8 cellular contexts compared by ENCODE assay signal in genomic region chr19:46859637-46860124, GRCh38. TPM values are rescaled to one million over a fixed set of nuclear protein-coding genes. Genes with fewer than 3 reads are reported as not detected.
DNase-seq lines count a peak whose midpoint lies in the region; ATAC-seq and TF ChIP-seq lines count a peak whose summit lies in the region.

No MANE protein-coding gene starts in this region.

- peak overlapping the region; percentile 91 for H3K4me3 ChIP-seq in suprapubic skin

- H3K36me3 Mint-ChIP-seq in activated CD8-positive, alpha-beta memory T cell treated with anti-CD3 and anti-CD28 coated beads, Interleukin-2, amount 10 ng/mL, durations not matched to agents 7 days and 5 days, result no peaks in the 10 kb centered on the region

- H3K27me3 Mint-ChIP-seq in activated CD8-positive, alpha-beta memory T cell treated with anti-CD3 and anti-CD28 coated beads, Interleukin-2, amount 10 ng/mL, durations not matched to agents 7 days and 5 days, result no peaks in the 10 kb centered on the region

- ATAC-seq in activated CD8-positive, alpha-beta memory T cell treated with anti-CD3 and anti-CD28 coated beads, Interleukin-2, amount 10 ng/mL, durations not matched to agents 7 days and 5 days, result no peak
- ATAC-seq in GM18870 (IDR thresholded peaks at IDR 0.05; ENCODE audit: unreplicated experiment), result no peak

- H3K4me1 ChIP-seq in suprapubic skin, result peaks cover 52% of the 10 kb centered on the region

- peak overlapping the region; percentile 88 for H3K27ac Mint-ChIP-seq in activated CD8-positive, alpha-beta memory T cell treated with anti-CD3 and anti-CD28 coated beads, Interleukin-2, amount 10 ng/mL, durations not matched to agents 7 days and 5 days

- H3K36me3 ChIP-seq in suprapubic skin, result no peaks in the 10 kb centered on the region

- H3K27ac ChIP-seq in suprapubic skin, result peak overlapping the region; percentile 98

- TF ChIP-seq CTCF in suprapubic skin (IDR thresholded peaks at IDR 0.05), result no peak

- TF ChIP-seq POLR2A in suprapubic skin (IDR thresholded peaks at IDR 0.05), result no peak

- CTCF ChIA-PET in activated CD8-positive, alpha-beta memory T cell treated with anti-CD3 and anti-CD28 coated beads, Interleukin-2, amount 10 ng/mL, durations not matched to agents 7 days and 5 days (lab: Charles Lee), result interaction anchor here (0.7 to 1.7 kb wide), 6 partner anchors 86 to 1129 kb away, joined by 3 to 7 read pairs (median 3); partner anchors contain the start of gene FBXO46

- H3K4me1 Mint-ChIP-seq in activated CD8-positive, alpha-beta memory T cell treated with anti-CD3 and anti-CD28 coated beads, Interleukin-2, amount 10 ng/mL, durations not matched to agents 7 days and 5 days, result peaks cover 22% of the 10 kb centered on the region

- DNase-seq in activated CD8-positive, alpha-beta memory T cell treated with anti-CD3 and anti-CD28 coated beads, Interleukin-2, amount 10 ng/mL, durations not matched to agents 7 days and 5 days, result no peak
- DNase-seq in activated CD8-positive, alpha-beta memory T cell treated with anti-CD3 and anti-CD28 coated beads for 24 hours, result no peak
- DNase-seq in NCI-H2107 treated with DMSO at 0.1 percent for 48 hours (lab: John Stamatoyannopoulos, UW; ENCODE audit: unreplicated experiment), result peak; percentile 79
- DNase-seq in amniotic stem cell (lab: John Stamatoyannopoulos, UW), result peak; percentile 49
- DNase-seq in iris pigment epithelial cell (ENCODE audit: low read depth), result peak; percentile 76
- peak; percentile 93 to 95 for DNase-seq in suprapubic skin (ENCODE audit: low spot score in 2 of 2)
- DNase-seq in activated effector memory CD4-positive, alpha-beta T cell treated with Interleukin-2 at 50 U/mL for 16 hours, result no peak

- H3K9me3 ChIP-seq in suprapubic skin, result no peaks in the 10 kb centered on the region

- H3K9me3 Mint-ChIP-seq in activated CD8-positive, alpha-beta memory T cell treated with anti-CD3 and anti-CD28 coated beads, Interleukin-2, amount 10 ng/mL, durations not matched to agents 7 days and 5 days (ENCODE audit: low read depth), result no peaks in the 10 kb centered on the region

- no peaks in the 10 kb centered on the region for H3K27me3 ChIP-seq in suprapubic skin

- WGBS in suprapubic skin, result 12% methylated on average over 18 of the region's 18 CpGs

- H3K4me3 Mint-ChIP-seq in activated CD8-positive, alpha-beta memory T cell treated with anti-CD3 and anti-CD28 coated beads, Interleukin-2, amount 10 ng/mL, durations not matched to agents 7 days and 5 days, result peak overlapping the region; percentile 81

- TF ChIP-seq EP300 in suprapubic skin (IDR thresholded peaks at IDR 0.05), result no peak

RNA-seq across cellular contexts. Expression of gene ARHGAP35, which starts 1.1 kb away (rescaled TPM):
- 10 to 100 TPM; 31.7 to 35.0 TPM for total RNA-seq in activated CD8-positive, alpha-beta memory T cell treated with anti-CD3 and anti-CD28 coated beads, Interleukin-2, amount 10 ng/mL, durations not matched to agents 7 days and 5 days
- 10 to 100 TPM; 33.9 to 54.2 (median 46.5) TPM for total RNA-seq in suprapubic skin

RNA-seq across cellular contexts. Expression of gene AP2S1, which starts 9.0 kb away (rescaled TPM):
- total RNA-seq in activated CD8-positive, alpha-beta memory T cell treated with anti-CD3 and anti-CD28 coated beads, Interleukin-2, amount 10 ng/mL, durations not matched to agents 7 days and 5 days, result 100 to 1,000 TPM; 134 to 139 TPM
- total RNA-seq in suprapubic skin, result 10 to 100 TPM; 50.6 to 93.3 (median 75.0) TPM

Comparison
In these comparisons a context has a peak if more than half of its experiments do, and no peak if none do; other contexts are left out.
1. DNase-seq: peak in NCI-H2107 treated with DMSO at 0.1 percent for 48 hours (single experiment), amniotic stem cell (single experiment), iris pigment epithelial cell (single experiment) and suprapubic skin (2 of 2); none in activated CD8-positive, alpha-beta memory T cell treated with anti-CD3 and anti-CD28 coated beads, Interleukin-2, amount 10 ng/mL, durations not matched to agents 7 days and 5 days (single experiment), activated CD8-positive, alpha-beta memory T cell treated with anti-CD3 and anti-CD28 coated beads for 24 hours (single experiment) and activated effector memory CD4-positive, alpha-beta T cell treated with Interleukin-2 at 50 U/mL for 16 hours (single experiment).